Comparison of ENCODE assay signal across 9 cellular contexts in the genomic region with DNA sequence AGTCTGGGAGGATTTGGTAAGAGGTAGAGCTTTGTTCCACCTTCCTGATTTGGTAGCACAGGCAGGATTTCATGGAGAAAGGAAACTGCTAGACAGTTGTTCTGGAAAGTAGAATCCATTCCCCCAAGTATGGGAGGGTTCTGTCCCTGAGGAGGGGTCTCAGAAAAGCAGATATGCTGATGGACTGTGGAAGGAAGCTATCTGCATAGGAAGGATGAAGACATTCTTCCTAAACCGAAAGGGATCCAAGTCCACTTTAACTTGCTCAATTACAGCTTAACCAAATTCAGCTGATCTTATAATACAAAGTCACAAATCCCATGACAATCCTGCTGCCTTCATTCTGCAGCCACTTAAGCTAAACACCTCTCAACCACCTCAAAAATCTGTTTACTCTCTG. TPM values are rescaled to one million over a fixed set of nuclear protein-coding genes. Genes with fewer than 3 reads are reported as not detected.
DNase-seq lines count a peak whose midpoint lies in the region; ATAC-seq, FAIRE-seq and TF ChIP-seq lines count a peak whose summit lies in the region.
"Had no signal": no experiment of that assay in that cellular context is flagged by ENCODE, and none has a peak within 500 bp of the region (broad histone marks: within the 10 kb centered on the region; RNA-seq: fewer than 3 reads in every experiment).

No MANE protein-coding gene starts in this region.

- H3K27ac ChIP-seq in kidney (ENCODE audit: low read depth in 2 of 2, low read length in 2 of 2), result peak overlapping the region; percentile 88 to 94
- H3K27ac ChIP-seq: A549 had no signal

- POLR2A ChIA-PET in activated CD8-positive, alpha-beta T cell treated with anti-CD3 and anti-CD28 coated beads for 36 hours (lab: Charles Lee), result interaction anchor here (0.9 to 2.8 kb wide), 6 partner anchors 8 to 450 kb away, joined by 3 to 29 read pairs (median 6); no protein-coding TSS in a partner anchor

- peaks cover 26% of the 10 kb centered on the region for H3K36me3 Mint-ChIP-seq in activated CD8-positive, alpha-beta T cell treated with anti-CD3 and anti-CD28 coated beads for 36 hours (ENCODE audit: low read depth)
- peaks cover 5% of the 10 kb centered on the region for H3K36me3 Mint-ChIP-seq in stimulated activated memory B cell treated with anti-CD40 and anti-IgM and Interleukin-4, amounts not matched to agents 10 μg/mL and 1 μg/mL and 100 μg/mL, for 72 hours

- peak overlapping the region in 1 of 2 donors; percentile 92 for H3K9ac ChIP-seq in kidney (ENCODE audit: low read length in 2 of 2)

- H3K4me1 Mint-ChIP-seq in activated CD8-positive, alpha-beta T cell treated with anti-CD3 and anti-CD28 coated beads for 36 hours (ENCODE audit: low read depth), result peaks cover 59% of the 10 kb centered on the region
- H3K4me1 Mint-ChIP-seq in stimulated activated memory B cell treated with anti-CD40 and anti-IgM and Interleukin-4, amounts not matched to agents 10 μg/mL and 1 μg/mL and 100 μg/mL, for 72 hours, result peaks cover 45% of the 10 kb centered on the region

- intact Hi-C loops in activated CD8-positive, alpha-beta T cell treated with anti-CD3 and anti-CD28 coated beads for 36 hours (cut with micrococcal nuclease), result loop anchor here (5.0 kb wide), 1 partner anchor 200 kb away; no protein-coding TSS in a partner anchor
- intact Hi-C loops in kidney (cut with DNase I), result no loop called here

- H3K9me3 Mint-ChIP-seq in activated CD8-positive, alpha-beta T cell treated with anti-CD3 and anti-CD28 coated beads for 36 hours, result no peaks in the 10 kb centered on the region
- H3K9me3 Mint-ChIP-seq in stimulated activated memory B cell treated with anti-CD40 and anti-IgM and Interleukin-4, amounts not matched to agents 10 μg/mL and 1 μg/mL and 100 μg/mL, for 72 hours, result no peaks in the 10 kb centered on the region

- ATAC-seq in activated CD8-positive, alpha-beta T cell treated with anti-CD3 and anti-CD28 coated beads for 36 hours, result no peak
- ATAC-seq in stimulated activated memory B cell treated with anti-CD40 and anti-IgM and Interleukin-4, amounts not matched to agents 10 μg/mL and 1 μg/mL and 100 μg/mL, for 72 hours, result no peak
- ATAC-seq in GM18517 (IDR thresholded peaks at IDR 0.05; ENCODE audit: unreplicated experiment), result no peak
- ATAC-seq: A549 had no signal

- H3K27ac Mint-ChIP-seq in activated CD8-positive, alpha-beta T cell treated with anti-CD3 and anti-CD28 coated beads for 36 hours, result peak overlapping the region; percentile 70
- no peak overlapping the region for H3K27ac Mint-ChIP-seq in stimulated activated memory B cell treated with anti-CD40 and anti-IgM and Interleukin-4, amounts not matched to agents 10 μg/mL and 1 μg/mL and 100 μg/mL, for 72 hours

- H3K9me3 ChIP-seq in kidney (ENCODE audit: control insufficient read depth in 1 of 2, low read length in 2 of 2), result no peaks in the 10 kb centered on the region
- H3K9me3 ChIP-seq: A549 had no signal

- CTCF ChIA-PET in activated CD8-positive, alpha-beta T cell treated with anti-CD3 and anti-CD28 coated beads for 36 hours (lab: Charles Lee), result interaction anchor here (0.6 to 3.3 kb wide), 6 partner anchors 9 to 218 kb away, joined by 3 to 24 read pairs (median 6); no protein-coding TSS in a partner anchor

- TF ChIP-seq CTCF in activated CD8-positive, alpha-beta T cell treated with anti-CD3 and anti-CD28 coated beads for 36 hours (IDR thresholded peaks at IDR 0.05), result no peak
- TF ChIP-seq CTCF in kidney (IDR thresholded peaks at IDR 0.05; ENCODE audit: borderline replicate concordance, extremely low read depth, insufficient read depth), result no peak

- FAIRE-seq in kidney (lab: Jason Lieb, UNC), result no peak
- FAIRE-seq: A549 had no signal

- peak overlapping the region; percentile 93 to 98 for H3K4me3 ChIP-seq in kidney (ENCODE audit: low read length in 2 of 2)
- H3K4me3 ChIP-seq: A549 had no signal

- no peaks in the 10 kb centered on the region for H3K27me3 Mint-ChIP-seq in activated CD8-positive, alpha-beta T cell treated with anti-CD3 and anti-CD28 coated beads for 36 hours
- no peaks in the 10 kb centered on the region for H3K27me3 Mint-ChIP-seq in stimulated activated memory B cell treated with anti-CD40 and anti-IgM and Interleukin-4, amounts not matched to agents 10 μg/mL and 1 μg/mL and 100 μg/mL, for 72 hours

- peaks cover 4 to 10% of the 10 kb centered on the region in 2 donors for H3K4me1 ChIP-seq in kidney (ENCODE audit: control insufficient read depth in 1 of 2, insufficient read depth in 1 of 2, low read depth in 1 of 2, low read length in 2 of 2)

- DNase-seq in NCI-H526 treated with DMSO at 0.1 percent for 48 hours (lab: John Stamatoyannopoulos, UW) (peak; percentile 30), NCI-H526 (lab: John Stamatoyannopoulos, UW) (no peak), kidney (no peak), SW 1271 (lab: John Stamatoyannopoulos, UW) (no peak), NCI-H345 (lab: John Stamatoyannopoulos, UW) (no peak)
- no peak for DNase-seq in activated CD8-positive, alpha-beta T cell treated with anti-CD3 and anti-CD28 coated beads for 36 hours

- peak overlapping the region; percentile 96 for H3K4me3 Mint-ChIP-seq in activated CD8-positive, alpha-beta T cell treated with anti-CD3 and anti-CD28 coated beads for 36 hours
- peak overlapping the region; percentile 71 for H3K4me3 Mint-ChIP-seq in stimulated activated memory B cell treated with anti-CD40 and anti-IgM and Interleukin-4, amounts not matched to agents 10 μg/mL and 1 μg/mL and 100 μg/mL, for 72 hours

- H3K36me3 ChIP-seq in kidney (ENCODE audit: control insufficient read depth in 1 of 2, insufficient read depth in 2 of 2, low read length in 2 of 2), result no peaks in the 10 kb centered on the region

RNA-seq across cellular contexts. Expression of a gene that starts 2.6 kb away (rescaled TPM):
- 10 to 100 TPM; 18.5 to 19.4 TPM for total RNA-seq in activated CD8-positive, alpha-beta T cell treated with anti-CD3 and anti-CD28 coated beads for 36 hours
- total RNA-seq in kidney, result 68.5 TPM
- polyA plus RNA-seq in kidney (ENCODE audit: insufficient read depth, low read depth, low replicate concordance), result 30.4 TPM
